In genomic region chr19:16573296-16573695, GRCh38 we compare ENCODE assay signal across 7 cellular contexts. TPM values are rescaled to one million over a fixed set of nuclear protein-coding genes. Genes with fewer than 3 reads are reported as not detected.
DNase-seq lines count a peak whose midpoint lies in the region; ATAC-seq lines count a peak whose summit lies in the region.

No MANE protein-coding gene starts in this region.

- H3K27me3 ChIP-seq in HUES48 (ENCODE audit: control insufficient read depth, insufficient read depth, low read length) (no peaks in the 10 kb centered on the region), iPS-15b (ENCODE audit: control insufficient read depth, insufficient read depth, low read length) (no peaks in the 10 kb centered on the region)

- H3K4me3 ChIP-seq in HUES48 (ENCODE audit: low read depth, low read length) (peak overlapping the region; percentile 74), iPS-15b (ENCODE audit: low read depth, low read length) (peak overlapping the region; percentile 93)

- peaks cover 49% of the 10 kb centered on the region for H3K36me3 ChIP-seq in HUES48 (ENCODE audit: control insufficient read depth, insufficient read depth, low read length)
- peaks cover 40% of the 10 kb centered on the region for H3K36me3 ChIP-seq in iPS-15b (ENCODE audit: control insufficient read depth, insufficient read depth, low read length)

- no peak overlapping the region for H3K27ac ChIP-seq in HUES48 (ENCODE audit: low read depth, low read length)

- H3K9me3 ChIP-seq in HUES48 (ENCODE audit: control insufficient read depth, insufficient read depth, low read length): no peaks in the 10 kb centered on the region
- no peaks in the 10 kb centered on the region for H3K9me3 ChIP-seq in iPS-15b (ENCODE audit: control insufficient read depth, insufficient read depth, low read length)

- H3K4me3 Mint-ChIP-seq in activated T-helper 2 cell treated with anti-CD3 and anti-CD28 coated beads, Interferon-gamma antibody, Interleukin-2, Interleukin-4, amounts not matched to agents 10 μg/mL and 5 μg/mL and 100 μg/mL, durations not matched to agents 14 hours and 24 hours and 36 hours (ENCODE audit: low read depth): peak overlapping the region; percentile 97
- peak overlapping the region; percentile 86 for H3K4me3 Mint-ChIP-seq in stimulated activated memory B cell treated with anti-CD40 and anti-IgM and Interleukin-4, amounts not matched to agents 10 μg/mL and 1 μg/mL and 100 μg/mL, for 72 hours

- H3K4me1 ChIP-seq in HUES48 (ENCODE audit: control insufficient read depth, insufficient read depth, low read length) (peaks cover 8% of the 10 kb centered on the region; the same call in 1 of the 2 replicates), iPS-15b (ENCODE audit: control insufficient read depth, insufficient read depth, low read length) (peaks cover 8% of the 10 kb centered on the region)

- intact Hi-C loops in activated T-helper 2 cell treated with anti-CD3 and anti-CD28 coated beads, Interferon-gamma antibody, Interleukin-2, Interleukin-4, amounts not matched to agents 10 μg/mL and 5 μg/mL and 100 μg/mL, durations not matched to agents 14 hours and 24 hours and 36 hours (cut with micrococcal nuclease): loop anchor here (5.0 kb wide), 1 partner anchor 76 kb away; the partner anchor contains the start of genes C19orf44 and CALR3

- peaks cover 66% of the 10 kb centered on the region for H3K36me3 Mint-ChIP-seq in activated T-helper 2 cell treated with anti-CD3 and anti-CD28 coated beads, Interferon-gamma antibody, Interleukin-2, Interleukin-4, amounts not matched to agents 10 μg/mL and 5 μg/mL and 100 μg/mL, durations not matched to agents 14 hours and 24 hours and 36 hours (ENCODE audit: low read depth)
- H3K36me3 Mint-ChIP-seq in stimulated activated memory B cell treated with anti-CD40 and anti-IgM and Interleukin-4, amounts not matched to agents 10 μg/mL and 1 μg/mL and 100 μg/mL, for 72 hours: peaks cover 28% of the 10 kb centered on the region

- no peak for ATAC-seq in stimulated activated memory B cell treated with anti-CD40 and anti-IgM and Interleukin-4, amounts not matched to agents 10 μg/mL and 1 μg/mL and 100 μg/mL, for 72 hours

- peak overlapping the region; percentile 93 for H3K27ac Mint-ChIP-seq in activated T-helper 2 cell treated with anti-CD3 and anti-CD28 coated beads, Interferon-gamma antibody, Interleukin-2, Interleukin-4, amounts not matched to agents 10 μg/mL and 5 μg/mL and 100 μg/mL, durations not matched to agents 14 hours and 24 hours and 36 hours
- peak overlapping the region; percentile 88 for H3K27ac Mint-ChIP-seq in stimulated activated memory B cell treated with anti-CD40 and anti-IgM and Interleukin-4, amounts not matched to agents 10 μg/mL and 1 μg/mL and 100 μg/mL, for 72 hours

- DNase-seq in activated T-helper 2 cell treated with anti-CD3 and anti-CD28 coated beads, Interferon-gamma antibody, Interleukin-2, Interleukin-4, amounts not matched to agents 10 μg/mL and 5 μg/mL and 100 μg/mL, durations not matched to agents 14 hours and 24 hours and 36 hours (ENCODE audit: low spot score): no peak
- DNase-seq in hypothalamus (lab: John Stamatoyannopoulos, UW) (no peak), NCI-H2081 (lab: John Stamatoyannopoulos, UW) (no peak), SK-N-DZ (ENCODE audit: low spot score) (no peak)

- peak overlapping the region; percentile 72; the same call in 1 of the 2 replicates for H3K9ac ChIP-seq in HUES48 (ENCODE audit: low read depth, low read length)
- peak overlapping the region; percentile 91 for H3K9ac ChIP-seq in iPS-15b (ENCODE audit: low read depth, low read length)

- no peaks in the 10 kb centered on the region for H3K27me3 Mint-ChIP-seq in activated T-helper 2 cell treated with anti-CD3 and anti-CD28 coated beads, Interferon-gamma antibody, Interleukin-2, Interleukin-4, amounts not matched to agents 10 μg/mL and 5 μg/mL and 100 μg/mL, durations not matched to agents 14 hours and 24 hours and 36 hours (ENCODE audit: low read depth)
- no peaks in the 10 kb centered on the region for H3K27me3 Mint-ChIP-seq in stimulated activated memory B cell treated with anti-CD40 and anti-IgM and Interleukin-4, amounts not matched to agents 10 μg/mL and 1 μg/mL and 100 μg/mL, for 72 hours

- H3K9me3 Mint-ChIP-seq in activated T-helper 2 cell treated with anti-CD3 and anti-CD28 coated beads, Interferon-gamma antibody, Interleukin-2, Interleukin-4, amounts not matched to agents 10 μg/mL and 5 μg/mL and 100 μg/mL, durations not matched to agents 14 hours and 24 hours and 36 hours: no peaks in the 10 kb centered on the region
- no peaks in the 10 kb centered on the region for H3K9me3 Mint-ChIP-seq in stimulated activated memory B cell treated with anti-CD40 and anti-IgM and Interleukin-4, amounts not matched to agents 10 μg/mL and 1 μg/mL and 100 μg/mL, for 72 hours

- H3K4me1 Mint-ChIP-seq in activated T-helper 2 cell treated with anti-CD3 and anti-CD28 coated beads, Interferon-gamma antibody, Interleukin-2, Interleukin-4, amounts not matched to agents 10 μg/mL and 5 μg/mL and 100 μg/mL, durations not matched to agents 14 hours and 24 hours and 36 hours (ENCODE audit: low read depth): peaks cover 37% of the 10 kb centered on the region
- H3K4me1 Mint-ChIP-seq in stimulated activated memory B cell treated with anti-CD40 and anti-IgM and Interleukin-4, amounts not matched to agents 10 μg/mL and 1 μg/mL and 100 μg/mL, for 72 hours: peaks cover 61% of the 10 kb centered on the region

RNA-seq across cellular contexts. Expression of gene SLC35E1, which starts 1.1 kb away (rescaled TPM):
- total RNA-seq in activated T-helper 2 cell treated with anti-CD3 and anti-CD28 coated beads, Interferon-gamma antibody, Interleukin-2, Interleukin-4, amounts not matched to agents 10 μg/mL and 5 μg/mL and 100 μg/mL, durations not matched to agents 14 hours and 24 hours and 36 hours: 55.3 and 56.0 TPM in 2 replicates
- 16.9 and 29.6 TPM in 2 replicates for polyA plus RNA-seq in SK-N-DZ (2014; cell fraction: cytosol; rRNA removed)
- 12.1 and 13.0 TPM in 2 replicates for polyA plus RNA-seq in SK-N-DZ (2014; cell fraction: nucleus; rRNA removed)

RNA-seq across cellular contexts. Expression of gene CHERP, which starts 31.1 kb away (rescaled TPM):
- 79.1 and 82.3 TPM in 2 replicates for total RNA-seq in activated T-helper 2 cell treated with anti-CD3 and anti-CD28 coated beads, Interferon-gamma antibody, Interleukin-2, Interleukin-4, amounts not matched to agents 10 μg/mL and 5 μg/mL and 100 μg/mL, durations not matched to agents 14 hours and 24 hours and 36 hours
- 12.0 and 13.6 TPM in 2 replicates for polyA plus RNA-seq in SK-N-DZ (2014; cell fraction: cytosol; rRNA removed)
- 28.7 and 30.1 TPM in 2 replicates for polyA plus RNA-seq in SK-N-DZ (2014; cell fraction: nucleus; rRNA removed)

RNA-seq across cellular contexts. Expression of gene MED26, which starts 54.7 kb away (rescaled TPM):
- 13.4 and 15.8 TPM in 2 replicates for total RNA-seq in activated T-helper 2 cell treated with anti-CD3 and anti-CD28 coated beads, Interferon-gamma antibody, Interleukin-2, Interleukin-4, amounts not matched to agents 10 μg/mL and 5 μg/mL and 100 μg/mL, durations not matched to agents 14 hours and 24 hours and 36 hours
- polyA plus RNA-seq in SK-N-DZ (2014; cell fraction: cytosol; rRNA removed): 3.8 and 4.8 TPM in 2 replicates
- 4.6 and 5.2 TPM in 2 replicates for polyA plus RNA-seq in SK-N-DZ (2014; cell fraction: nucleus; rRNA removed)
